Comparison of ENCODE assay signal across 11 cellular contexts in genomic region chr9:129580211-129580915, GRCh38. TPM values are rescaled to one million over a fixed set of nuclear protein-coding genes. Genes with fewer than 3 reads are reported as not detected.
DNase-seq lines count a peak whose midpoint lies in the region; ATAC-seq lines count a peak whose summit lies in the region.
"Had no signal": no experiment of that assay in that cellular context is flagged by ENCODE, and none has a peak within 500 bp of the region (broad histone marks: within the 10 kb centered on the region; RNA-seq: fewer than 3 reads in every experiment).

No MANE protein-coding gene starts in this region.

- peak; percentile 43 to 60 for ATAC-seq in naive thymus-derived CD8-positive, alpha-beta T cell
- ATAC-seq in HG03521 (IDR thresholded peaks at IDR 0.05; ENCODE audit: unreplicated experiment) (no peak), HG03571 (IDR thresholded peaks at IDR 0.05; ENCODE audit: unreplicated experiment) (no peak)

- no peak overlapping the region for H3K14ac ChIP-seq in trophoblast cell (ENCODE audit: low read length)

- no peaks in the 10 kb centered on the region for H3K27me3 Mint-ChIP-seq in T-helper 1 cell treated with Interleukin-12 subunit alpha and Interleukin-12 subunit beta and Interleukin-4 antibody, amounts not matched to agents 30 μg/mL and 1 μg/mL, for 36 hours (ENCODE audit: low read depth)
- peaks cover 0 to 3% (median 0%) of the 10 kb centered on the region in 5 donors for H3K27me3 Mint-ChIP-seq in naive thymus-derived CD8-positive, alpha-beta T cell

- H3K36me3 ChIP-seq in trophoblast cell (ENCODE audit: control insufficient read depth in 1 of 2, insufficient read depth in 2 of 2, low read length in 2 of 2) = no peaks in the 10 kb centered on the region

- H3K9me3 ChIP-seq in trophoblast cell (ENCODE audit: insufficient read depth, low read depth, low read length) = peaks cover 6% of the 10 kb centered on the region

- H4K8ac ChIP-seq in trophoblast cell (ENCODE audit: low read depth, low read length) = no peak overlapping the region

- no peak overlapping the region for H4K91ac ChIP-seq in trophoblast cell (ENCODE audit: low read depth, low read length)

- no peak overlapping the region for H3K18ac ChIP-seq in trophoblast cell (ENCODE audit: low read length)

- H3K27me3 ChIP-seq in trophoblast cell (ENCODE audit: insufficient read depth, low read length) = no peaks in the 10 kb centered on the region

- WGBS in trophoblast cell (ENCODE audit: extremely low coverage, insufficient coverage, insufficient read length) = no CpG with 5 or more reads among the region's 11 CpGs

- POLR2A ChIA-PET in naive thymus-derived CD8-positive, alpha-beta T cell (lab: Charles Lee) = interaction anchor here (1.2 to 1.3 kb wide), 2 partner anchors 17 to 26 kb away, joined by 3 read pairs; no protein-coding TSS in a partner anchor

- peak overlapping the region; percentile 87 for H3K4me3 Mint-ChIP-seq in T-helper 1 cell treated with Interleukin-12 subunit alpha and Interleukin-12 subunit beta and Interleukin-4 antibody, amounts not matched to agents 30 μg/mL and 1 μg/mL, for 36 hours
- peak overlapping the region in 3 of 10 donors; percentile 18 to 33 (median 30) for H3K4me3 Mint-ChIP-seq in naive thymus-derived CD8-positive, alpha-beta T cell

- no peak overlapping the region for H2AK5ac ChIP-seq in trophoblast cell (ENCODE audit: low read length)

- H3K4me3 ChIP-seq in trophoblast cell (ENCODE audit: low read depth, low read length) = no peak overlapping the region

- DNase-seq in DMS53 (lab: John Stamatoyannopoulos, UW) = peak; percentile 23
- no peak for DNase-seq in DMS53 treated with DMSO at 0.1 percent for 48 hours (lab: John Stamatoyannopoulos, UW; ENCODE audit: unreplicated experiment)
- peak; percentile 68 for DNase-seq in GM19238 (ENCODE audit: insufficient read length, low spot score)
- peak in 1 of 10 donors; percentile 30 for DNase-seq in naive thymus-derived CD8-positive, alpha-beta T cell
- no peak for DNase-seq in trophoblast cell

- H3K23ac ChIP-seq in trophoblast cell (ENCODE audit: low read length) = no peak overlapping the region

- H3K9me3 Mint-ChIP-seq in T-helper 1 cell treated with Interleukin-12 subunit alpha and Interleukin-12 subunit beta and Interleukin-4 antibody, amounts not matched to agents 30 μg/mL and 1 μg/mL, for 36 hours = peaks cover 8% of the 10 kb centered on the region
- H3K9me3 Mint-ChIP-seq in naive thymus-derived CD8-positive, alpha-beta T cell = no peaks in the 10 kb centered on the region

- H3K27ac ChIP-seq in trophoblast cell (ENCODE audit: low read depth, low read length) = no peak overlapping the region
- H3K27ac ChIP-seq: 22Rv1, parathyroid adenoma had no signal

- peaks cover 10% of the 10 kb centered on the region for H3K79me1 ChIP-seq in trophoblast cell (ENCODE audit: low read length)

- peaks cover 8 to 14% of the 10 kb centered on the region in 2 experiments for H3K4me1 ChIP-seq in trophoblast cell (ENCODE audit: control insufficient read depth in 1 of 2, insufficient read depth in 2 of 2, low read length in 2 of 2)
- H3K4me1 ChIP-seq: parathyroid adenoma had no signal

- no peak overlapping the region for H3K4me2 ChIP-seq in trophoblast cell (ENCODE audit: low read length)

- no peak overlapping the region for H2BK120ac ChIP-seq in trophoblast cell (ENCODE audit: insufficient read depth, low read length, poor library complexity)

- no peak overlapping the region for H2AFZ ChIP-seq in trophoblast cell (ENCODE audit: insufficient read depth, low read length, poor library complexity)
- H2AFZ ChIP-seq: parathyroid adenoma had no signal

- H3K9ac ChIP-seq in trophoblast cell (ENCODE audit: low read length) = no peak overlapping the region
- H3K9ac ChIP-seq: parathyroid adenoma had no signal

- H3K27ac Mint-ChIP-seq in T-helper 1 cell treated with Interleukin-12 subunit alpha and Interleukin-12 subunit beta and Interleukin-4 antibody, amounts not matched to agents 30 μg/mL and 1 μg/mL, for 36 hours = peak overlapping the region; percentile 90
- H3K27ac Mint-ChIP-seq in naive thymus-derived CD8-positive, alpha-beta T cell = peak overlapping the region in 5 of 10 donors; percentile 25 to 84 (median 35)

- H2BK12ac ChIP-seq in trophoblast cell (ENCODE audit: low read length) = no peak overlapping the region

- H4K12ac ChIP-seq in trophoblast cell (ENCODE audit: low read depth, low read length) = no peak overlapping the region

- no peaks in the 10 kb centered on the region for H3K79me2 ChIP-seq in trophoblast cell (ENCODE audit: control insufficient read depth, insufficient read depth, low read length, poor library complexity)
- H3K79me2 ChIP-seq: parathyroid adenoma had no signal

- H3K4me1 Mint-ChIP-seq in T-helper 1 cell treated with Interleukin-12 subunit alpha and Interleukin-12 subunit beta and Interleukin-4 antibody, amounts not matched to agents 30 μg/mL and 1 μg/mL, for 36 hours (ENCODE audit: low read depth) = peaks cover 78% of the 10 kb centered on the region
- H3K4me1 Mint-ChIP-seq in naive thymus-derived CD8-positive, alpha-beta T cell = peaks cover 20 to 40% (median 33%) of the 10 kb centered on the region in 4 donors

- H3K4ac ChIP-seq in trophoblast cell (ENCODE audit: low read depth, low read length) = no peak overlapping the region

- no peak overlapping the region for H2BK5ac ChIP-seq in trophoblast cell (ENCODE audit: low read depth, low read length, poor library complexity)

- H3K36me3 Mint-ChIP-seq in T-helper 1 cell treated with Interleukin-12 subunit alpha and Interleukin-12 subunit beta and Interleukin-4 antibody, amounts not matched to agents 30 μg/mL and 1 μg/mL, for 36 hours (ENCODE audit: low read depth) = peaks cover 28% of the 10 kb centered on the region
- no peaks in the 10 kb centered on the region for H3K36me3 Mint-ChIP-seq in naive thymus-derived CD8-positive, alpha-beta T cell

RNA-seq across cellular contexts. Expression of gene C9orf50, which starts 40.5 kb away (rescaled TPM):
- total RNA-seq in naive thymus-derived CD8-positive, alpha-beta T cell = not detected
- polyA plus RNA-seq in naive thymus-derived CD8-positive, alpha-beta T cell = not detected
- polyA plus RNA-seq in trophoblast cell (2013) = 0.07 TPM in 1 of 2 replicates, not detected in the other
- total RNA-seq: fibroblast of villous mesenchyme had no signal

RNA-seq across cellular contexts. Expression of gene NTMT1, which starts 45.6 kb away (rescaled TPM):
- total RNA-seq in naive thymus-derived CD8-positive, alpha-beta T cell = 10 to 100 TPM; 34.5 to 35.1 TPM
- polyA plus RNA-seq in naive thymus-derived CD8-positive, alpha-beta T cell = 10 to 100 TPM; 40.8 to 57.8 (median 45.2) TPM
- polyA plus RNA-seq in trophoblast cell (2013) = 31.8 and 32.6 TPM in 2 replicates

Comparison
In these comparisons a context has a peak if more than half of its experiments do, and no peak if none do; other contexts are left out.
1. DNase-seq: peak in DMS53 (single experiment) and GM19238 (single experiment); none in DMS53 treated with DMSO at 0.1 percent for 48 hours (single experiment) and trophoblast cell (0 of 2).
2. ATAC-seq: peak in naive thymus-derived CD8-positive, alpha-beta T cell (2 of 2); none in HG03521 (single experiment) and HG03571 (single experiment).